9 cellular contexts compared by ENCODE assay signal in the genomic region with DNA sequence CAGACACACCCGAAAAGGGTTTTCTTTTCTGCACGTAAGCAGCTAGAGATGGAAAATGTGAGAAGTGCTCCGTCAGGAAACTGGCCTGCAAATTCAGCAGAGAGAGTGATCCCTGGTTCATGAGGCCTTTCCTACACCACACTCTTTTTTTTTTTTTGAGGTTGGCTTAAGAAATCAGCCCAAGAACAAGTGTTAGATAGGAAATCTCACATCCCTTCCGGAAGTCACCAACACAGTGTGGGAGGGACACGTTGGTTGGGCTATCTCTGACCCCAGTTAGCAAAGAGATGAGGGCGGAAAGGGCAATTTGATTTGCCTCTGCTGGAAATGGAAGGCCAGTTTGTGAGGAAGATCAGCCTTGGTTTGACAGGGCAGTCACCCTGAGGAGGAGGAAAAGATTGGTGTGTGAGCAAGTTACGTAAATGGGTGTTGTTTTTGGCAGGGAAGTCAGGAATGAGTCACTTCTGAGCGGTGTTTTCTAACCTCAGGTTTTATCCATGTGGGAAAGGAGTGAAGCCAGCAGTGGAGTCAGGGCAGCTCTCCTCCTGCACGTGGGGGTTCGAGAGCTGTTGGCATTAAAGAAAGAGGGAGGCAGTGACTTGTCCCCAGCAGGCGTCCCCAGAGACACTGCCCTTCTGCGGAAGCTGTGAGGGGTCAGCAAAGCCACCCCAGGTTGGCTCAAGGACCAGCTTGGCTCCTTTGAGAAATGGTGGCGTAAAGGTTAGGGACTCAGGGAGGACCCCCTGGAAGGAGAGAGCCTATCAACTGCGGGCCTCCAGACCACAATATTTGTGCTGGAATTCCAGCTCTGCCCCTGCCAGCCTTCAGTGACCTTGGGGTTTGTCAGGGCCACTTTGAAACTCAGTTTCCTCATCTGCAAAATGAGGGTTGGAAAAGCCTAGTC.
A peak's percentile ranks its signal among the peaks of the same experiment; 100 is the strongest.
DNase-seq lines count a peak whose midpoint lies in the region; ATAC-seq lines count a peak whose summit lies in the region.
"Had no signal": no experiment of that assay in that cellular context is flagged by ENCODE, and none has a peak within 500 bp of the region (broad histone marks: within the 10 kb centered on the region; RNA-seq: fewer than 3 reads in every experiment).

No MANE protein-coding gene starts in this region.

- H3K27me3 ChIP-seq in H7 (ENCODE audit: control insufficient read depth, insufficient read depth, low read length): no peaks in the 10 kb centered on the region
- H3K27me3 ChIP-seq: neutrophil had no signal

- H3K27ac Mint-ChIP-seq in stimulated activated naive CD8-positive, alpha-beta T cell treated with anti-CD3 and anti-CD28 coated beads, Interleukin-15, amount 100 ng/mL, for 72 hours: peak overlapping the region in 1 of 2 donors; percentile 94

- peaks cover 12 to 27% of the 10 kb centered on the region in 2 donors for H3K9me3 Mint-ChIP-seq in stimulated activated naive CD8-positive, alpha-beta T cell treated with anti-CD3 and anti-CD28 coated beads, Interleukin-15, amount 100 ng/mL, for 72 hours

- H3K4me1 Mint-ChIP-seq in stimulated activated naive CD8-positive, alpha-beta T cell treated with anti-CD3 and anti-CD28 coated beads, Interleukin-15, amount 100 ng/mL, for 72 hours: peaks cover 69% of the 10 kb centered on the region

- peak overlapping the region in 1 of 2 donors; percentile 48 for H3K4me3 Mint-ChIP-seq in stimulated activated naive CD8-positive, alpha-beta T cell treated with anti-CD3 and anti-CD28 coated beads, Interleukin-15, amount 100 ng/mL, for 72 hours

- ATAC-seq in stimulated activated naive CD8-positive, alpha-beta T cell treated with anti-CD3 and anti-CD28 coated beads, Interleukin-15, amount 100 ng/mL, for 72 hours: peak; percentile 11
- no peak for ATAC-seq in HG02623 (IDR thresholded peaks at IDR 0.05; ENCODE audit: unreplicated experiment)

- no peaks in the 10 kb centered on the region for H3K27me3 Mint-ChIP-seq in stimulated activated naive CD8-positive, alpha-beta T cell treated with anti-CD3 and anti-CD28 coated beads, Interleukin-15, amount 100 ng/mL, for 72 hours

- peak; percentile 98 for DNase-seq in CMK (ENCODE audit: low read depth)
- peak; percentile 53 for DNase-seq in NOMO-1 (lab: John Stamatoyannopoulos, UW; ENCODE audit: unreplicated experiment in 2 of 2)
- peak; percentile 98 for DNase-seq in astrocyte of the hippocampus (ENCODE audit: low read depth, low spot score)
- peak; percentile 94 for DNase-seq in kidney glomerular epithelial cell (lab: John Stamatoyannopoulos, UW)
- peak in 1 of 2 donors; percentile 41 for DNase-seq in stimulated activated naive CD8-positive, alpha-beta T cell treated with anti-CD3 and anti-CD28 coated beads, Interleukin-15, amount 100 ng/mL, for 72 hours
- DNase-seq in H7: no peak
- DNase-seq in activated CD4-positive, CD25-positive, alpha-beta regulatory T cell (lab: John Stamatoyannopoulos, UW): no peak

- no peaks in the 10 kb centered on the region for H3K36me3 ChIP-seq in H7 (replicated peaks; ENCODE audit: control insufficient read depth, insufficient read depth, low read length)
- H3K36me3 ChIP-seq: neutrophil had no signal

- no peak overlapping the region for H3K4me3 ChIP-seq in H7 (ENCODE audit: insufficient read depth, low read depth, low read length)

Comparison
In these comparisons a context has a peak if more than half of its experiments do, and no peak if none do; other contexts are left out.
1. DNase-seq: peak in CMK (single experiment), NOMO-1 (2 of 2), astrocyte of the hippocampus (single experiment) and kidney glomerular epithelial cell (single experiment); none in H7 (single experiment) and activated CD4-positive, CD25-positive, alpha-beta regulatory T cell (0 of 4).